Comparison of ENCODE assay signal across 8 cellular contexts in genomic region chr11:119148855-119149370, GRCh38. TPM values are rescaled to one million over a fixed set of nuclear protein-coding genes. Genes with fewer than 3 reads are reported as not detected.
A peak's percentile ranks its signal among the peaks of the same experiment; 100 is the strongest.
DNase-seq lines count a peak whose midpoint lies in the region; ATAC-seq and TF ChIP-seq lines count a peak whose summit lies in the region.

ABCG4 (plus strand) TSS chr11:119149052; CDS start chr11:119149966, 914 bp downstream.

- no peak within 1 kb of the TSS for H3K27ac Mint-ChIP-seq in activated CD8-positive, alpha-beta memory T cell treated with anti-CD3 and anti-CD28 coated beads, Interleukin-2, amount 10 ng/mL, durations not matched to agents 7 days and 5 days

- no peaks in the 10 kb centered on the region for H4K20me1 ChIP-seq in osteoblast (ENCODE audit: insufficient read depth, low read length)

- peak within 1 kb of the TSS; percentile 61 for H3K4me3 Mint-ChIP-seq in activated CD8-positive, alpha-beta memory T cell treated with anti-CD3 and anti-CD28 coated beads, Interleukin-2, amount 10 ng/mL, durations not matched to agents 7 days and 5 days

- H3K4me3 ChIP-seq in AG04450 (ENCODE audit: low read depth, low read length) (peak within 1 kb of the TSS; percentile 61), HFF-Myc (replicated peaks; ENCODE audit: low read depth, low read length) (peak within 1 kb of the TSS; percentile 47), fibroblast of villous mesenchyme (ENCODE audit: low read depth, low read length) (peak within 1 kb of the TSS; percentile 58), osteoblast (ENCODE audit: insufficient read depth, low read length) (peak within 1 kb of the TSS; percentile 70)

- H3K79me2 ChIP-seq in osteoblast (ENCODE audit: insufficient read depth, low read length), result no peaks in the 10 kb centered on the region

- H3K27me3 ChIP-seq in AG04450 (ENCODE audit: control insufficient read depth, insufficient read depth, low read length) (peaks cover 39% of the 10 kb centered on the region), osteoblast (ENCODE audit: insufficient read depth, low read length) (peaks cover 60% of the 10 kb centered on the region)

- no peak for TF ChIP-seq CTCF in AG04450 (IDR thresholded peaks at IDR 0.05; ENCODE audit: low read depth, low read length)
- no peak for TF ChIP-seq CTCF in HFF-Myc (IDR thresholded peaks at IDR 0.05; ENCODE audit: low read depth, low read length, missing control alignments)
- no peak for TF ChIP-seq CTCF in fibroblast of villous mesenchyme (IDR thresholded peaks at IDR 0.05; ENCODE audit: insufficient read depth, low read depth, low read length)
- no peak for TF ChIP-seq CTCF in osteoblast (IDR thresholded peaks at IDR 0.05; ENCODE audit: extremely low read depth, low read depth, low read length)

- peak within 1 kb of the TSS; percentile 76 for H2AFZ ChIP-seq in osteoblast (ENCODE audit: low read length)

- DNase-seq in AG04450 (ENCODE audit: low read depth, low spot score), result no peak
- no peak for DNase-seq in HFF-Myc (ENCODE audit: extremely low read depth, low read depth)
- no peak for DNase-seq in activated CD8-positive, alpha-beta memory T cell treated with anti-CD3 and anti-CD28 coated beads, Interleukin-2, amount 10 ng/mL, durations not matched to agents 7 days and 5 days
- peak; percentile 16 for DNase-seq in fibroblast of villous mesenchyme (ENCODE audit: low read depth)
- DNase-seq in osteoblast (ENCODE audit: insufficient read length, low spot score, missing footprints), result peak; percentile 81
- DNase-seq in NCI-H2171 (lab: John Stamatoyannopoulos, UW), result no peak

- H3K4me2 ChIP-seq in osteoblast (ENCODE audit: insufficient read depth, low read length), result peak within 1 kb of the TSS; percentile 82

- H3K36me3 ChIP-seq in osteoblast (ENCODE audit: insufficient read depth, low read length), result no peaks in the 10 kb centered on the region

- H3K27ac ChIP-seq in AG04450 (ENCODE audit: low read depth, low read length), result no peak within 1 kb of the TSS
- H3K27ac ChIP-seq in osteoblast (ENCODE audit: low read depth, low read length), result no peak within 1 kb of the TSS

- POLR2A ChIA-PET in AG04450 (lab: Yijun Ruan, JAX), result no interaction called here

- peaks cover 10% of the 10 kb centered on the region for H3K4me1 Mint-ChIP-seq in activated CD8-positive, alpha-beta memory T cell treated with anti-CD3 and anti-CD28 coated beads, Interleukin-2, amount 10 ng/mL, durations not matched to agents 7 days and 5 days

- H3K9me3 Mint-ChIP-seq in activated CD8-positive, alpha-beta memory T cell treated with anti-CD3 and anti-CD28 coated beads, Interleukin-2, amount 10 ng/mL, durations not matched to agents 7 days and 5 days (ENCODE audit: low read depth), result no peaks in the 10 kb centered on the region

- peak; percentile 75 for ATAC-seq in activated CD8-positive, alpha-beta memory T cell treated with anti-CD3 and anti-CD28 coated beads, Interleukin-2, amount 10 ng/mL, durations not matched to agents 7 days and 5 days
- ATAC-seq in HG02678 (IDR thresholded peaks at IDR 0.05; ENCODE audit: unreplicated experiment) (no peak), HG02571 (IDR thresholded peaks at IDR 0.05; ENCODE audit: unreplicated experiment) (no peak)

- peaks cover 70% of the 10 kb centered on the region for H3K27me3 Mint-ChIP-seq in activated CD8-positive, alpha-beta memory T cell treated with anti-CD3 and anti-CD28 coated beads, Interleukin-2, amount 10 ng/mL, durations not matched to agents 7 days and 5 days

- peaks cover 4% of the 10 kb centered on the region for H3K4me1 ChIP-seq in osteoblast (ENCODE audit: insufficient read depth, low read length)

- CTCF ChIA-PET in AG04450 (lab: Charles Lee), result no interaction called here
- CTCF ChIA-PET in activated CD8-positive, alpha-beta memory T cell treated with anti-CD3 and anti-CD28 coated beads, Interleukin-2, amount 10 ng/mL, durations not matched to agents 7 days and 5 days (lab: Charles Lee), result interaction anchor here (0.7 to 1.6 kb wide), 6 partner anchors 15 to 189 kb away, joined by 3 to 8 read pairs (median 5); partner anchors contain the start of gene CBL

- H3K9me3 ChIP-seq in AG04450 (ENCODE audit: control insufficient read depth, insufficient read depth, low read length) (no peaks in the 10 kb centered on the region; the same call in 1 of the 2 replicates), osteoblast (ENCODE audit: low read depth, low read length) (no peaks in the 10 kb centered on the region)

- H3K36me3 Mint-ChIP-seq in activated CD8-positive, alpha-beta memory T cell treated with anti-CD3 and anti-CD28 coated beads, Interleukin-2, amount 10 ng/mL, durations not matched to agents 7 days and 5 days, result no peaks in the 10 kb centered on the region

RNA-seq across cellular contexts. Expression of gene ABCG4, which starts in this region (rescaled TPM):
- polyA plus RNA-seq in AG04450 (2011; rRNA removed), result 0.21 and 0.30 TPM in 2 replicates
- polyA minus RNA-seq in AG04450 (2011; rRNA and poly(A)+ RNA removed), result 0.51 and 1.1 TPM in 2 replicates
- total RNA-seq in activated CD8-positive, alpha-beta memory T cell treated with anti-CD3 and anti-CD28 coated beads, Interleukin-2, amount 10 ng/mL, durations not matched to agents 7 days and 5 days, result not detected
- total RNA-seq in fibroblast of villous mesenchyme, result under 0.01 and 0.86 TPM in 2 replicates
- total RNA-seq in osteoblast, result under 0.01 TPM in 1 of 2 replicates, not detected in the other

Comparison
In these comparisons a context has a peak if more than half of its experiments do, and no peak if none do; other contexts are left out.
1. Peak in ATAC-seq in activated CD8-positive, alpha-beta memory T cell treated with anti-CD3 and anti-CD28 coated beads, Interleukin-2, amount 10 ng/mL, durations not matched to agents 7 days and 5 days; RNA of the gene not detected or under 1 TPM.
2. Peak in DNase-seq and H3K4me3 ChIP-seq in fibroblast of villous mesenchyme; RNA of the gene not detected or under 1 TPM.
3. Peak in DNase-seq, H3K4me3 ChIP-seq and H3K4me2 ChIP-seq in osteoblast; RNA of the gene not detected or under 1 TPM.